ENCODE assay signal across 1 cellular context in the genomic region with DNA sequence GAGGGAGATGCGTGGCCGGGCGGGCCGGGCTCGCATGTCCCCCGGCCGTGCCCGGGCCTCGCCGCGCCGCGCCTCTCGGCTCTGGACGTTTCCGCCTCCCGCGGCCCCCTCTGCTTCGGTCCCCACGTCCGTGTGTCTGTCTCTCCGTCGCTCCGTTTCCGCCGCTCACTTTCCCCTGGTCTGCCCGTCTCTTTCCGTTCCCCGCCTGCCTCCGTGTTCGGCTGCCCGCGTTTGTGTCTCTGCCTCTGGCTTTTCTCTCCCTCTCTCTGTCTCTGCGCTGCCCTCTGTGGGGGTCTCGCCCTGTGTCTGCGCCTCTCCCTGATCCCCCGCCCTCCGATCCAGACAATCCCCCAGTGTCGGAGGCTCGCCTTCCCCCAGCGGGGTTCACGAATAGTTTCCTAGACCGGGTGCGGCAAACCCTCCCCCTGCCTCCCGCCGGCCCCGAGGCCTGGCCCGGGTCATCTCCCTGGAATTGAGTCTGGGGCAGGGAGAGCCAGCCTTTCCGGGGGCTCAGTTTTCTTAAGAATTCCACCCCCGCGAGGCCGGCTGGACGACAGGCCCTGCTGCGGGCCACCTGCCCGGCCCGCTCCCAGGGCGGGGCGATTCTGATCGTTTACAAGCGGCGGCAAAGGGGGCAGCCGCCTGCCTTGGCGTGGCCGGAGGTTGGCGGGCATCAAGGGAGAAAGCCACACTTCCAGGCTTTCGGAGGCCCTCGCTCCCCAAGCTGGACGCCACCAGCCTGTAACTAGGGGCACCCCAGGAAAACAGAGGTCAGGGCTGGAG.
TF ChIP-seq lines count a peak whose summit lies in the region.

No MANE protein-coding gene starts in this region.

TF ChIP-seq in HepG2, 621 proteins besides CTCF, POLR2A, EP300 and RAD21 (continued from another document and continues in another):
- TF ChIP-seq, protein P1, sequence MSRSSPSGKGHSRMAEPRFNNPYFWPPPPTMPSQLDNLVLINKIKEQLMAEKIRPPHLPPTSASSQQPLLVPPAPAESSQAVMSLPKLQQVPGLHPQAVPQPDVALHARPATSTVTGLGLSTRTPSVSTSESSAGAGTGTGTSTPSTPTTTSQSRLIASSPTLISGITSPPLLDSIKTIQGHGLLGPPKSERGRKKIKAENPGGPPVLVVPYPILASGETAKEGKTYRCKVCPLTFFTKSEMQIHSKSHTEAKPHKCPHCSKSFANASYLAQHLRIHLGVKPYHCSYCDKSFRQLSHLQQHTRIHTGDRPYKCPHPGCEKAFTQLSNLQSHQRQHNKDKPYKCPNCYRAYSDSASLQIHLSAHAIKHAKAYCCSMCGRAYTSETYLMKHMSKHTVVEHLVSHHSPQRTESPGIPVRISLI (CRISPR knock-in tag; IDR thresholded peaks at IDR 0.05; ENCODE audit: borderline replicate concordance) = no peak
- TF ChIP-seq ZNF350 (CRISPR knock-in tag; IDR thresholded peaks at IDR 0.05; ENCODE audit: borderline replicate concordance, low read depth) = no peak
- 0 out of 2 replicates have a peak, but pooled peaks have one; percentile 23 for TF ChIP-seq ZNF772 (CRISPR knock-in tag; IDR thresholded peaks at IDR 0.05)
- TF ChIP-seq ZNF629 (CRISPR knock-in tag; conservative IDR thresholded peaks at IDR 0.05) = no peak
- no peak for TF ChIP-seq ZNF780A (CRISPR knock-in tag; IDR thresholded peaks at IDR 0.05)
- TF ChIP-seq, protein P2, sequence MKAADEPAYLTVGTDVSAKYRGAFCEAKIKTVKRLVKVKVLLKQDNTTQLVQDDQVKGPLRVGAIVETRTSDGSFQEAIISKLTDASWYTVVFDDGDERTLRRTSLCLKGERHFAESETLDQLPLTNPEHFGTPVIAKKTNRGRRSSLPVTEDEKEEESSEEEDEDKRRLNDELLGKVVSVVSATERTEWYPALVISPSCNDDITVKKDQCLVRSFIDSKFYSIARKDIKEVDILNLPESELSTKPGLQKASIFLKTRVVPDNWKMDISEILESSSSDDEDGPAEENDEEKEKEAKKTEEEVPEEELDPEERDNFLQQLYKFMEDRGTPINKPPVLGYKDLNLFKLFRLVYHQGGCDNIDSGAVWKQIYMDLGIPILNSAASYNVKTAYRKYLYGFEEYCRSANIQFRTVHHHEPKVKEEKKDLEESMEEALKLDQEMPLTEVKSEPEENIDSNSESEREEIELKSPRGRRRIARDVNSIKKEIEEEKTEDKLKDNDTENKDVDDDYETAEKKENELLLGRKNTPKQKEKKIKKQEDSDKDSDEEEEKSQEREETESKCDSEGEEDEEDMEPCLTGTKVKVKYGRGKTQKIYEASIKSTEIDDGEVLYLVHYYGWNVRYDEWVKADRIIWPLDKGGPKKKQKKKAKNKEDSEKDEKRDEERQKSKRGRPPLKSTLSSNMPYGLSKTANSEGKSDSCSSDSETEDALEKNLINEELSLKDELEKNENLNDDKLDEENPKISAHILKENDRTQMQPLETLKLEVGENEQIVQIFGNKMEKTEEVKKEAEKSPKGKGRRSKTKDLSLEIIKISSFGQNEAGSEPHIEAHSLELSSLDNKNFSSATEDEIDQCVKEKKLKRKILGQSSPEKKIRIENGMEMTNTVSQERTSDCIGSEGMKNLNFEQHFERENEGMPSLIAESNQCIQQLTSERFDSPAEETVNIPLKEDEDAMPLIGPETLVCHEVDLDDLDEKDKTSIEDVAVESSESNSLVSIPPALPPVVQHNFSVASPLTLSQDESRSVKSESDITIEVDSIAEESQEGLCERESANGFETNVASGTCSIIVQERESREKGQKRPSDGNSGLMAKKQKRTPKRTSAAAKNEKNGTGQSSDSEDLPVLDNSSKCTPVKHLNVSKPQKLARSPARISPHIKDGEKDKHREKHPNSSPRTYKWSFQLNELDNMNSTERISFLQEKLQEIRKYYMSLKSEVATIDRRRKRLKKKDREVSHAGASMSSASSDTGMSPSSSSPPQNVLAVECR (CRISPR knock-in tag; IDR thresholded peaks at IDR 0.05; ENCODE audit: borderline replicate concordance) = peak; percentile 39; the same call in 1 of the 2 replicates
- TF ChIP-seq, protein P3, sequence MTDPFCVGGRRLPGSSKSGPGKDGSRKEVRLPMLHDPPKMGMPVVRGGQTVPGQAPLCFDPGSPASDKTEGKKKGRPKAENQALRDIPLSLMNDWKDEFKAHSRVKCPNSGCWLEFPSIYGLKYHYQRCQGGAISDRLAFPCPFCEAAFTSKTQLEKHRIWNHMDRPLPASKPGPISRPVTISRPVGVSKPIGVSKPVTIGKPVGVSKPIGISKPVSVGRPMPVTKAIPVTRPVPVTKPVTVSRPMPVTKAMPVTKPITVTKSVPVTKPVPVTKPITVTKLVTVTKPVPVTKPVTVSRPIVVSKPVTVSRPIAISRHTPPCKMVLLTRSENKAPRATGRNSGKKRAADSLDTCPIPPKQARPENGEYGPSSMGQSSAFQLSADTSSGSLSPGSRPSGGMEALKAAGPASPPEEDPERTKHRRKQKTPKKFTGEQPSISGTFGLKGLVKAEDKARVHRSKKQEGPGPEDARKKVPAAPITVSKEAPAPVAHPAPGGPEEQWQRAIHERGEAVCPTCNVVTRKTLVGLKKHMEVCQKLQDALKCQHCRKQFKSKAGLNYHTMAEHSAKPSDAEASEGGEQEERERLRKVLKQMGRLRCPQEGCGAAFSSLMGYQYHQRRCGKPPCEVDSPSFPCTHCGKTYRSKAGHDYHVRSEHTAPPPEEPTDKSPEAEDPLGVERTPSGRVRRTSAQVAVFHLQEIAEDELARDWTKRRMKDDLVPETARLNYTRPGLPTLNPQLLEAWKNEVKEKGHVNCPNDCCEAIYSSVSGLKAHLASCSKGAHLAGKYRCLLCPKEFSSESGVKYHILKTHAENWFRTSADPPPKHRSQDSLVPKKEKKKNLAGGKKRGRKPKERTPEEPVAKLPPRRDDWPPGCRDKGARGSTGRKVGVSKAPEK (CRISPR knock-in tag; IDR thresholded peaks at IDR 0.05; ENCODE audit: borderline replicate concordance) = no peak
- TF ChIP-seq, protein P4, sequence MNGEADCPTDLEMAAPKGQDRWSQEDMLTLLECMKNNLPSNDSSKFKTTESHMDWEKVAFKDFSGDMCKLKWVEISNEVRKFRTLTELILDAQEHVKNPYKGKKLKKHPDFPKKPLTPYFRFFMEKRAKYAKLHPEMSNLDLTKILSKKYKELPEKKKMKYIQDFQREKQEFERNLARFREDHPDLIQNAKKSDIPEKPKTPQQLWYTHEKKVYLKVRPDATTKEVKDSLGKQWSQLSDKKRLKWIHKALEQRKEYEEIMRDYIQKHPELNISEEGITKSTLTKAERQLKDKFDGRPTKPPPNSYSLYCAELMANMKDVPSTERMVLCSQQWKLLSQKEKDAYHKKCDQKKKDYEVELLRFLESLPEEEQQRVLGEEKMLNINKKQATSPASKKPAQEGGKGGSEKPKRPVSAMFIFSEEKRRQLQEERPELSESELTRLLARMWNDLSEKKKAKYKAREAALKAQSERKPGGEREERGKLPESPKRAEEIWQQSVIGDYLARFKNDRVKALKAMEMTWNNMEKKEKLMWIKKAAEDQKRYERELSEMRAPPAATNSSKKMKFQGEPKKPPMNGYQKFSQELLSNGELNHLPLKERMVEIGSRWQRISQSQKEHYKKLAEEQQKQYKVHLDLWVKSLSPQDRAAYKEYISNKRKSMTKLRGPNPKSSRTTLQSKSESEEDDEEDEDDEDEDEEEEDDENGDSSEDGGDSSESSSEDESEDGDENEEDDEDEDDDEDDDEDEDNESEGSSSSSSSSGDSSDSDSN (CRISPR knock-in tag; IDR thresholded peaks at IDR 0.05) = peak; percentile 27; the same call in 1 of the 2 replicates
- TF ChIP-seq, protein P5, sequence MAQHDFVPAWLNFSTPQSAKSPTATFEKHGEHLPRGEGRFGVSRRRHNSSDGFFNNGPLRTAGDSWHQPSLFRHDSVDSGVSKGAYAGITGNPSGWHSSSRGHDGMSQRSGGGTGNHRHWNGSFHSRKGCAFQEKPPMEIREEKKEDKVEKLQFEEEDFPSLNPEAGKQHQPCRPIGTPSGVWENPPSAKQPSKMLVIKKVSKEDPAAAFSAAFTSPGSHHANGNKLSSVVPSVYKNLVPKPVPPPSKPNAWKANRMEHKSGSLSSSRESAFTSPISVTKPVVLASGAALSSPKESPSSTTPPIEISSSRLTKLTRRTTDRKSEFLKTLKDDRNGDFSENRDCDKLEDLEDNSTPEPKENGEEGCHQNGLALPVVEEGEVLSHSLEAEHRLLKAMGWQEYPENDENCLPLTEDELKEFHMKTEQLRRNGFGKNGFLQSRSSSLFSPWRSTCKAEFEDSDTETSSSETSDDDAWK (CRISPR knock-in tag; IDR thresholded peaks at IDR 0.05) = no peak
- TF ChIP-seq ZNF260 (CRISPR knock-in tag; IDR thresholded peaks at IDR 0.05; ENCODE audit: borderline replicate concordance, low read depth) = no peak
- TF ChIP-seq FOXC1 (CRISPR knock-in tag; IDR thresholded peaks at IDR 0.05; ENCODE audit: borderline replicate concordance) = peak; percentile 45; the same call in 1 of the 2 replicates
- TF ChIP-seq, protein P6, sequence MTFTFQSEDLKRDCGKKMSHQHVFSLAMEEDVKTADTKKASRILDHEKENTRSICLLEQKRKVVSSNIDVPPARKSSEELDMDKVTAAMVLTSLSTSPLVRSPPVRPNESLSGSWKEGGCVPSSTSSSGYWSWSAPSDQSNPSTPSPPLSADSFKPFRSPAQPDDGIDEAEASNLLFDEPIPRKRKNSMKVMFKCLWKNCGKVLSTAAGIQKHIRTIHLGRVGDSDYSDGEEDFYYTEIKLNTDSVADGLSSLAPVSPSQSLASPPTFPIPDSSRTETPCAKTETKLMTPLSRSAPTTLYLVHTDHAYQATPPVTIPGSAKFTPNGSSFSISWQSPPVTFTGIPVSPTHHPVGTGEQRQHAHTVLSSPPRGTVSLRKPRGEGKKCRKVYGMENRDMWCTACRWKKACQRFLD (CRISPR knock-in tag; IDR thresholded peaks at IDR 0.05; ENCODE audit: borderline replicate concordance) = no peak
- no peak for TF ChIP-seq ZNF75D (CRISPR knock-in tag; IDR thresholded peaks at IDR 0.05; ENCODE audit: borderline replicate concordance)
- TF ChIP-seq PHF8 (CRISPR knock-in tag; IDR thresholded peaks at IDR 0.05) = peak; percentile 42
- TF ChIP-seq, protein P7, sequence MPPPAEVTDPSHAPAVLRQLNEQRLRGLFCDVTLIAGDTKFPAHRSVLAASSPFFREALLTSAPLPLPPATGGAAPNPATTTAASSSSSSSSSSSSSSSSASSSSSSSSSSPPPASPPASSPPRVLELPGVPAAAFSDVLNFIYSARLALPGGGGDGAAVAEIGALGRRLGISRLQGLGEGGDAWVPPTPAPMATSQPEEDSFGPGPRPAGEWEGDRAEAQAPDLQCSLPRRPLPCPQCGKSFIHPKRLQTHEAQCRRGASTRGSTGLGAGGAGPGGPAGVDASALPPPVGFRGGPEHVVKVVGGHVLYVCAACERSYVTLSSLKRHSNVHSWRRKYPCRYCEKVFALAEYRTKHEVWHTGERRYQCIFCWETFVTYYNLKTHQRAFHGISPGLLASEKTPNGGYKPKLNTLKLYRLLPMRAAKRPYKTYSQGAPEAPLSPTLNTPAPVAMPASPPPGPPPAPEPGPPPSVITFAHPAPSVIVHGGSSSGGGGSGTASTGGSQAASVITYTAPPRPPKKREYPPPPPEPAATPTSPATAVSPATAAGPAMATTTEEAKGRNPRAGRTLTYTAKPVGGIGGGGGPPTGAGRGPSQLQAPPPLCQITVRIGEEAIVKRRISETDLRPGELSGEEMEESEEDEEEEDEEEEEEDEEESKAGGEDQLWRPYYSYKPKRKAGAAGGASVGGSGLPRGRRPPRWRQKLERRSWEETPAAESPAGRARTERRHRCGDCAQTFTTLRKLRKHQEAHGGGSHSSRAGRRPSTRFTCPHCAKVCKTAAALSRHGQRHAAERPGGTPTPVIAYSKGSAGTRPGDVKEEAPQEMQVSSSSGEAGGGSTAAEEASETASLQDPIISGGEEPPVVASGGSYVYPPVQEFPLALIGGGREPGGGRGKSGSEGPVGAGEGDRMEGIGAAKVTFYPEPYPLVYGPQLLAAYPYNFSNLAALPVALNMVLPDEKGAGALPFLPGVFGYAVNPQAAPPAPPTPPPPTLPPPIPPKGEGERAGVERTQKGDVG (CRISPR knock-in tag; IDR thresholded peaks at IDR 0.05; ENCODE audit: borderline replicate concordance) = 0 out of 2 replicates have a peak, but pooled peaks have one; percentile 54
- peak; percentile 18; the same call in 1 of the 2 replicates for TF ChIP-seq ZSCAN31 (CRISPR knock-in tag; IDR thresholded peaks at IDR 0.05; ENCODE audit: low read depth)
- TF ChIP-seq ZNF333 (CRISPR knock-in tag; IDR thresholded peaks at IDR 0.05; ENCODE audit: borderline replicate concordance) = no peak
- TF ChIP-seq, protein P8, sequence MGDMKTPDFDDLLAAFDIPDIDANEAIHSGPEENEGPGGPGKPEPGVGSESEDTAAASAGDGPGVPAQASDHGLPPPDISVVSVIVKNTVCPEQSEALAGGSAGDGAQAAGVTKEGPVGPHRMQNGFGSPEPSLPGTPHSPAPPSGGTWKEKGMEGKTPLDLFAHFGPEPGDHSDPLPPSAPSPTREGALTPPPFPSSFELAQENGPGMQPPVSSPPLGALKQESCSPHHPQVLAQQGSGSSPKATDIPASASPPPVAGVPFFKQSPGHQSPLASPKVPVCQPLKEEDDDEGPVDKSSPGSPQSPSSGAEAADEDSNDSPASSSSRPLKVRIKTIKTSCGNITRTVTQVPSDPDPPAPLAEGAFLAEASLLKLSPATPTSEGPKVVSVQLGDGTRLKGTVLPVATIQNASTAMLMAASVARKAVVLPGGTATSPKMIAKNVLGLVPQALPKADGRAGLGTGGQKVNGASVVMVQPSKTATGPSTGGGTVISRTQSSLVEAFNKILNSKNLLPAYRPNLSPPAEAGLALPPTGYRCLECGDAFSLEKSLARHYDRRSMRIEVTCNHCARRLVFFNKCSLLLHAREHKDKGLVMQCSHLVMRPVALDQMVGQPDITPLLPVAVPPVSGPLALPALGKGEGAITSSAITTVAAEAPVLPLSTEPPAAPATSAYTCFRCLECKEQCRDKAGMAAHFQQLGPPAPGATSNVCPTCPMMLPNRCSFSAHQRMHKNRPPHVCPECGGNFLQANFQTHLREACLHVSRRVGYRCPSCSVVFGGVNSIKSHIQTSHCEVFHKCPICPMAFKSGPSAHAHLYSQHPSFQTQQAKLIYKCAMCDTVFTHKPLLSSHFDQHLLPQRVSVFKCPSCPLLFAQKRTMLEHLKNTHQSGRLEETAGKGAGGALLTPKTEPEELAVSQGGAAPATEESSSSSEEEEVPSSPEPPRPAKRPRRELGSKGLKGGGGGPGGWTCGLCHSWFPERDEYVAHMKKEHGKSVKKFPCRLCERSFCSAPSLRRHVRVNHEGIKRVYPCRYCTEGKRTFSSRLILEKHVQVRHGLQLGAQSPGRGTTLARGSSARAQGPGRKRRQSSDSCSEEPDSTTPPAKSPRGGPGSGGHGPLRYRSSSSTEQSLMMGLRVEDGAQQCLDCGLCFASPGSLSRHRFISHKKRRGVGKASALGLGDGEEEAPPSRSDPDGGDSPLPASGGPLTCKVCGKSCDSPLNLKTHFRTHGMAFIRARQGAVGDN (CRISPR knock-in tag; IDR thresholded peaks at IDR 0.05) = peak; percentile 62; the same call in 1 of the 2 replicates
- TF ChIP-seq HES4 (CRISPR knock-in tag; IDR thresholded peaks at IDR 0.05; ENCODE audit: borderline replicate concordance) = no peak
